8 cellular contexts compared by ENCODE assay signal in the genomic region with DNA sequence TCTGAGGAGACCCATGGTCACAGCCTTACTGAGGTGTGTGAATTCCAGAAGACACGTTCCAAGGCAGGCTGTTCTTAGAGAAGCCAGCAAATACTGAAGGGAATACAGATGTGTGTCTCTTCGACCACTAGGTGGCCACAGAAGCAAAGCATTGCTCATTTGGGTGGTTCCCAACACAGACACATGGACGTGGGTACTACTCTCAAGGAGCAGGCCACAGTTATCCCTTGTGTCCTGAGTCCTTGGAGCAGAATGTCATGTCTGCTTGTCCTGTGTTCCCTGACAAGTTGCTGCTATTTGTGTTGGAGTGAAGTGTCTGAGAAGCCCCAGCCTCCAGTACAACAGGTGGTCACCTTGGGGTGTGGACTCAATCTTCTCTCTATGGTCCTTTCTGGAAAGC. TPM values are rescaled to one million over a fixed set of nuclear protein-coding genes. Genes with fewer than 3 reads are reported as not detected.
DNase-seq lines count a peak whose midpoint lies in the region; ATAC-seq and TF ChIP-seq lines count a peak whose summit lies in the region.

No MANE protein-coding gene starts in this region.

- H3K79me2 ChIP-seq in OCI-LY3 (ENCODE audit: low read length) (peaks cover 9% of the 10 kb centered on the region), fibroblast of lung (ENCODE audit: control insufficient read depth, insufficient read depth, low read length) (peaks cover 19% of the 10 kb centered on the region), neural progenitor cell (ENCODE audit: low read depth) (peaks cover 4% of the 10 kb centered on the region)

- H3K27me3 Mint-ChIP-seq in activated T-cell treated with anti-CD3 and anti-CD28 coated beads, Interleukin-2, amount 50 U/mL, for 72 hours (ENCODE audit: low read depth), result no peaks in the 10 kb centered on the region
- peaks cover 2% of the 10 kb centered on the region for H3K27me3 Mint-ChIP-seq in neural progenitor cell (ENCODE audit: insufficient read depth, low read depth)

- DNase-seq in G401 (ENCODE audit: low spot score) (peak; percentile 91), HS-27A (ENCODE audit: low read depth) (peak; percentile 36), fibroblast of lung (ENCODE audit: low read depth in 2 of 2) (peak; percentile 70 to 84), neural progenitor cell (ENCODE audit: low spot score) (peak; percentile 85), tibial artery (peak; percentile 42 to 77)
- peak; percentile 59 to 61 for DNase-seq in activated T-cell treated with anti-CD3 and anti-CD28 coated beads, Interleukin-2, amount 50 U/mL, for 72 hours

- H4K20me1 ChIP-seq in OCI-LY3 (ENCODE audit: insufficient read depth, low read length) (peaks cover 11% of the 10 kb centered on the region; the same call in 1 of the 2 replicates), fibroblast of lung (ENCODE audit: control insufficient read depth, extremely low read depth, insufficient read depth, low read length) (no peaks in the 10 kb centered on the region), neural progenitor cell (ENCODE audit: low read depth) (peaks cover 6% of the 10 kb centered on the region)

- H3F3A ChIP-seq in neural progenitor cell (ENCODE audit: low read depth), result peaks cover 8% of the 10 kb centered on the region

- peaks cover 45% of the 10 kb centered on the region for H3K4me1 Mint-ChIP-seq in activated T-cell treated with anti-CD3 and anti-CD28 coated beads, Interleukin-2, amount 50 U/mL, for 72 hours (ENCODE audit: low read depth)
- H3K4me1 Mint-ChIP-seq in neural progenitor cell, result peaks cover 7% of the 10 kb centered on the region

- TF ChIP-seq CTCF in OCI-LY3 (IDR thresholded peaks at IDR 0.05; ENCODE audit: low read depth, low read length), result peak; percentile 91
- TF ChIP-seq CTCF in fibroblast of lung (conservative IDR thresholded peaks at IDR 0.05 in 1 of 2, IDR thresholded peaks at IDR 0.05 in 1 of 2; ENCODE audit: low read depth in 1 of 2, low read length in 2 of 2), result peak; percentile 88 to 92
- peak; percentile 85 for TF ChIP-seq CTCF in neural progenitor cell (IDR thresholded peaks at IDR 0.05)
- TF ChIP-seq CTCF in tibial artery (IDR thresholded peaks at IDR 0.05), result peak; percentile 69 to 83

- in situ Hi-C loops in G401 (cut with HindIII; ENCODE audit: low sequenced_read_pairs), result loop anchor here (25.0 kb wide), 1 partner anchor 181 kb away; a partner anchor contains a TSS

- 0 out of 2 replicates have a peak overlapping the region, but pooled peaks have one; percentile 82 for H3K4me2 ChIP-seq in OCI-LY3 (ENCODE audit: low read length)
- no peak overlapping the region for H3K4me2 ChIP-seq in fibroblast of lung (ENCODE audit: extremely low read depth, insufficient read depth, low read length)
- no peak overlapping the region for H3K4me2 ChIP-seq in neural progenitor cell

- H3K27ac ChIP-seq in OCI-LY3 (ENCODE audit: low read length), result no peak overlapping the region
- no peak overlapping the region for H3K27ac ChIP-seq in fibroblast of lung (ENCODE audit: insufficient read depth, low read length)
- H3K27ac ChIP-seq in neural progenitor cell, result no peak overlapping the region
- no peak overlapping the region for H3K27ac ChIP-seq in tibial artery

- H3K4me3 ChIP-seq in OCI-LY3 (ENCODE audit: low read length) (no peak overlapping the region), fibroblast of lung (replicated peaks in 1 of 4; ENCODE audit: control extremely low read depth in 1 of 4, insufficient read depth in 1 of 4, low read depth in 3 of 4, low read length in 4 of 4) (no peak overlapping the region), neural progenitor cell (no peak overlapping the region), tibial artery (no peak overlapping the region)

- no peak overlapping the region for H3K9ac ChIP-seq in OCI-LY3 (ENCODE audit: low read length)
- no peak overlapping the region for H3K9ac ChIP-seq in fibroblast of lung (ENCODE audit: insufficient read depth, low read length)
- no peak overlapping the region for H3K9ac ChIP-seq in neural progenitor cell

- H3K27me3 ChIP-seq in OCI-LY3 (ENCODE audit: low read depth, low read length) (no peaks in the 10 kb centered on the region), fibroblast of lung (ENCODE audit: control insufficient read depth, insufficient read depth, low read length) (no peaks in the 10 kb centered on the region), neural progenitor cell (no peaks in the 10 kb centered on the region), tibial artery (no peaks in the 10 kb centered on the region)

- H3K9me3 ChIP-seq in OCI-LY3 (ENCODE audit: insufficient read depth, low read length), result no peaks in the 10 kb centered on the region
- no peaks in the 10 kb centered on the region for H3K9me3 ChIP-seq in fibroblast of lung (ENCODE audit: control insufficient read depth, insufficient read depth, low read depth, low read length)
- no peaks in the 10 kb centered on the region for H3K9me3 ChIP-seq in neural progenitor cell (ENCODE audit: low read depth)
- no peaks in the 10 kb centered on the region for H3K9me3 ChIP-seq in tibial artery

- H3K4me1 ChIP-seq in OCI-LY3 (ENCODE audit: low read length) (peaks cover 21% of the 10 kb centered on the region), fibroblast of lung (ENCODE audit: control insufficient read depth, extremely low read depth, insufficient read depth, low read length) (peaks cover 6% of the 10 kb centered on the region), neural progenitor cell (peaks cover 2% of the 10 kb centered on the region), tibial artery (peaks cover 0 to 5% (median 3%) of the 10 kb centered on the region in 4 donors)

- H3K36me3 Mint-ChIP-seq in activated T-cell treated with anti-CD3 and anti-CD28 coated beads, Interleukin-2, amount 50 U/mL, for 72 hours (ENCODE audit: insufficient read depth in 2 of 2), result peaks cover 3 to 15% of the 10 kb centered on the region in 2 donors
- H3K36me3 Mint-ChIP-seq in neural progenitor cell, result peaks cover 4% of the 10 kb centered on the region

- H3K36me3 ChIP-seq in OCI-LY3 (replicated peaks; ENCODE audit: low read depth, low read length), result peaks cover 30% of the 10 kb centered on the region
- H3K36me3 ChIP-seq in fibroblast of lung (ENCODE audit: control insufficient read depth, insufficient read depth, low read length), result peaks cover 19% of the 10 kb centered on the region
- H3K36me3 ChIP-seq in neural progenitor cell, result no peaks in the 10 kb centered on the region
- peaks cover 26 to 52% (median 44%) of the 10 kb centered on the region in 3 donors for H3K36me3 ChIP-seq in tibial artery

- ATAC-seq in activated T-cell treated with anti-CD3 and anti-CD28 coated beads, Interleukin-2, amount 50 U/mL, for 72 hours (replicated peaks in 1 of 2), result peak; percentile 71 to 72
- ATAC-seq in HG02938 (IDR thresholded peaks at IDR 0.05; ENCODE audit: unreplicated experiment), result no peak

- H2AFZ ChIP-seq in OCI-LY3 (ENCODE audit: low read depth, low read length) (no peak overlapping the region), fibroblast of lung (ENCODE audit: low read length) (no peak overlapping the region), neural progenitor cell (replicated peaks) (no peak overlapping the region)

- intact Hi-C loops in tibial artery (cut with DNase I; ENCODE audit: low total_unique reads), result loop anchor here (5.0 kb wide), 1 partner anchor 46 kb away; no protein-coding TSS in a partner anchor

- peak overlapping the region; percentile 87 for H3K27ac Mint-ChIP-seq in activated T-cell treated with anti-CD3 and anti-CD28 coated beads, Interleukin-2, amount 50 U/mL, for 72 hours
- H3K27ac Mint-ChIP-seq in neural progenitor cell, result no peak overlapping the region

- no peaks in the 10 kb centered on the region for H3K9me3 Mint-ChIP-seq in activated T-cell treated with anti-CD3 and anti-CD28 coated beads, Interleukin-2, amount 50 U/mL, for 72 hours
- H3K9me3 Mint-ChIP-seq in neural progenitor cell, result no peaks in the 10 kb centered on the region

- H3K4me3 Mint-ChIP-seq in activated T-cell treated with anti-CD3 and anti-CD28 coated beads, Interleukin-2, amount 50 U/mL, for 72 hours, result peak overlapping the region; percentile 76 to 85
- no peak overlapping the region for H3K4me3 Mint-ChIP-seq in neural progenitor cell

RNA-seq across cellular contexts. Expression of a gene that starts 30.3 kb away (rescaled TPM):
- total RNA-seq in G401 (2014; rRNA removed; shearing (Covaris generic)), result 94.3 and 99.9 TPM in 2 replicates
- 10 to 100 TPM; 50.3 to 50.9 TPM for total RNA-seq in activated T-cell treated with anti-CD3 and anti-CD28 coated beads, Interleukin-2, amount 50 U/mL, for 72 hours
- total RNA-seq in fibroblast of lung, result 40.0 and 40.6 TPM in 2 replicates
- polyA plus RNA-seq in fibroblast of lung, result 45.7 and 54.7 TPM in 2 replicates
- polyA plus RNA-seq in fibroblast of lung (2012), result 57.1 and 71.2 TPM in 2 replicates
- polyA minus RNA-seq in fibroblast of lung (ENCODE audit: low replicate concordance), result 63.8 and 107 TPM in 2 replicates
- total RNA-seq in neural progenitor cell (ENCODE audit: low replicate concordance), result 11.5 and 20.3 TPM in 2 replicates

RNA-seq across cellular contexts. Expression of a gene that starts 32.0 kb away (rescaled TPM):
- total RNA-seq in G401 (2014; rRNA removed; shearing (Covaris generic)), result 166 and 212 TPM in 2 replicates
- 10 to 100 TPM; 32.5 to 33.0 TPM for total RNA-seq in activated T-cell treated with anti-CD3 and anti-CD28 coated beads, Interleukin-2, amount 50 U/mL, for 72 hours
- total RNA-seq in fibroblast of lung (71.7 and 73.5 TPM in 2 replicates), neural progenitor cell (ENCODE audit: low replicate concordance) (47.1 and 69.1 TPM in 2 replicates)
- polyA plus RNA-seq in fibroblast of lung, result 33.6 and 42.0 TPM in 2 replicates
- 39.4 and 49.0 TPM in 2 replicates for polyA plus RNA-seq in fibroblast of lung (2012)
- 59.8 and 96.4 TPM in 2 replicates for polyA minus RNA-seq in fibroblast of lung (ENCODE audit: low replicate concordance)

RNA-seq across cellular contexts. Expression of a gene that starts 32.1 kb away (rescaled TPM):
- 12.4 and 17.2 TPM in 2 replicates for total RNA-seq in G401 (2014; rRNA removed; shearing (Covaris generic))
- total RNA-seq in activated T-cell treated with anti-CD3 and anti-CD28 coated beads, Interleukin-2, amount 50 U/mL, for 72 hours, result 10 to 100 TPM; 45.4 to 53.1 TPM
- total RNA-seq in fibroblast of lung (4.9 and 12.2 TPM in 2 replicates), neural progenitor cell (ENCODE audit: low replicate concordance) (13.1 and 32.6 TPM in 2 replicates)
- polyA plus RNA-seq in fibroblast of lung, result 6.3 and 11.7 TPM in 2 replicates
- 12.5 and 26.0 TPM in 2 replicates for polyA plus RNA-seq in fibroblast of lung (2012)
- 16.1 and 36.9 TPM in 2 replicates for polyA minus RNA-seq in fibroblast of lung (ENCODE audit: low replicate concordance)

RNA-seq across cellular contexts. Expression of a gene that starts 49.7 kb away (rescaled TPM):
- total RNA-seq in G401 (2014; rRNA removed; shearing (Covaris generic)), result 0.17 TPM in 1 of 2 replicates, not detected in the other
- total RNA-seq in activated T-cell treated with anti-CD3 and anti-CD28 coated beads, Interleukin-2, amount 50 U/mL, for 72 hours, result under 1 TPM; 0.51 to 0.55 TPM
- total RNA-seq in fibroblast of lung (under 0.01 TPM in 2 replicates), neural progenitor cell (ENCODE audit: low replicate concordance) (0.11 and 0.99 TPM in 2 replicates)
- polyA plus RNA-seq in fibroblast of lung, result 0.01 TPM in 1 of 2 replicates, not detected in the other
- polyA plus RNA-seq in fibroblast of lung (2012), result not detected in 2 replicates
- polyA minus RNA-seq in fibroblast of lung (ENCODE audit: low replicate concordance), result not detected in 2 replicates

Comparison
In these comparisons a context has a peak if more than half of its experiments do, and no peak if none do; other contexts are left out.
1. DNase-seq: peak in every context shown above with its lines; median percentile 91 in G401; 85 in neural progenitor cell; 77 in fibroblast of lung; 60 in activated T-cell treated with anti-CD3 and anti-CD28 coated beads, Interleukin-2, amount 50 U/mL, for 72 hours; 60 in tibial artery; 36 in HS-27A.